ENCODE assay signal across 12 cellular contexts in the genomic region with DNA sequence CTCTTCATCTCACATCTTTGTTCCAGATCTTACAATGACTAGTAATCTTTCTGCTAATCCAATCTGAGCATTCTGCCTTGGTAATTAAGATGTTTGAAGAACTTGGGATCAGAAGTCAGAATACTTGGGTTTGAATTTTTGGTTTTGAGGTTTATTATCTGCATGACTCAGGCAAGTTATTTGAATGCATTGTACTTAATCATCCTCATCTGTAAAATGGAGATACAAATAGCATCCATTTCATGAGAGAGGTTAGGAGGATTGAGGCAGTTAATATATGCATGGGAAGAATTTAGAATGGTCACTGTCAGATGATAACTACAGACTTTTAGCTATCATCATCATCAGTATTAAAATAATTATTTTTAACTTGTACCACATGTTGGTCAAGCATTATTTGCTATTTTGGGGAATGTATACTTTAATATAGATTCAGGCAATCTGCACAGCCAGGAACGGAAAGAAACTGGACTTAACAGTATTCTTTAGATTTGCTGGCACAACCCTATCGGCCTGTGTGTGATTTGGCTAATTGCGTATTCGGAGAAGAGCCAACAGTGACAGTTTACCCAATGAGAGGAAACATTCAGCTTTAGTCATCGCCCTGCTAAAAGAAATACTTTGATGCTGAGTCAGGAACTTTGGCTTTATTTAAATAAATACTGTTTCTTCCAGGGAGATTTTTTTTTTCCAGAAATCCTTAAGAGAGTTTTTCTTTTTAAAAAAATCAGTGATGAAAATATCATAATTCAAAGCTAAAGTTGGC.
DNase-seq lines count a peak whose midpoint lies in the region; ATAC-seq and TF ChIP-seq lines count a peak whose summit lies in the region.
"Had no signal": no experiment of that assay in that cellular context is flagged by ENCODE, and none has a peak within 500 bp of the region (broad histone marks: within the 10 kb centered on the region; RNA-seq: fewer than 3 reads in every experiment).

No MANE protein-coding gene starts in this region.

- peak overlapping the region; percentile 60 for H3K4me2 ChIP-seq in smooth muscle cell

- peak overlapping the region; percentile 88 for H3K27ac ChIP-seq in smooth muscle cell (ENCODE audit: low read depth)
- H3K27ac ChIP-seq: HL-60 had no signal

- no peaks in the 10 kb centered on the region for H3K9me3 ChIP-seq in smooth muscle cell (replicated peaks; ENCODE audit: low read depth)

- no peaks in the 10 kb centered on the region for H3K79me2 ChIP-seq in smooth muscle cell (ENCODE audit: low read depth)

- peaks cover 4% of the 10 kb centered on the region for H3F3A ChIP-seq in smooth muscle cell (ENCODE audit: low read depth)

- ATAC-seq in SK-N-SH treated with all-trans-retinoic acid at 6 μM for 48 hours (peak; percentile 95), HG02763 (IDR thresholded peaks at IDR 0.05; ENCODE audit: unreplicated experiment) (no peak), GM18858 (IDR thresholded peaks at IDR 0.05; ENCODE audit: unreplicated experiment) (no peak)
- ATAC-seq: stimulated activated naive CD8-positive, alpha-beta T cell treated with anti-CD3 and anti-CD28 coated beads, Interleukin-15, Interleukin-2, amounts not matched to agents 100 U/mL and 50 U/mL, for 24 hours had no signal

- H3K36me3 ChIP-seq in smooth muscle cell (ENCODE audit: low read depth) = no peaks in the 10 kb centered on the region

- 25% methylated on average over 5 of the region's 5 CpGs for WGBS in smooth muscle cell (ENCODE audit: low lambda C conversion rate)

- H3K4me3 ChIP-seq in fibroblast of villous mesenchyme (ENCODE audit: low read depth, low read length) = no peak overlapping the region
- no peak overlapping the region for H3K4me3 ChIP-seq in smooth muscle cell

- DNase-seq in GOT3 (lab: John Stamatoyannopoulos, UW) (peak; percentile 4), fibroblast of villous mesenchyme (ENCODE audit: low read depth) (peak; percentile 80), smooth muscle cell (lab: John Stamatoyannopoulos, UW; ENCODE audit: unreplicated experiment) (no peak), KG1 (lab: John Stamatoyannopoulos, UW) (no peak)
- DNase-seq: NCI-H187 treated with DMSO at 0.1 percent for 48 hours; OCI-M1; stimulated activated CD4-positive, alpha-beta T cell treated with anti-CD3 and anti-CD28 coated beads, Interleukin-2, amount 100 ng/mL, for 24 hours; stimulated activated naive CD8-positive, alpha-beta T cell treated with anti-CD3 and anti-CD28 coated beads, Interleukin-15, Interleukin-2, amounts not matched to agents 100 U/mL and 50 U/mL, for 24 hours had no signal

- no peaks in the 10 kb centered on the region for H3K27me3 ChIP-seq in smooth muscle cell (ENCODE audit: low read depth)

- H3K4me1 ChIP-seq in smooth muscle cell (ENCODE audit: low read depth) = peaks cover 15% of the 10 kb centered on the region

- TF ChIP-seq CTCF in fibroblast of villous mesenchyme (IDR thresholded peaks at IDR 0.05; ENCODE audit: insufficient read depth, low read depth, low read length) = no peak
- no peak for TF ChIP-seq CTCF in smooth muscle cell (IDR thresholded peaks at IDR 0.05; ENCODE audit: borderline replicate concordance, insufficient read depth, poor library complexity, severe bottlenecking)

- H4K20me1 ChIP-seq in smooth muscle cell (ENCODE audit: low read depth) = no peaks in the 10 kb centered on the region

- H3K9ac ChIP-seq in smooth muscle cell (ENCODE audit: low read depth) = no peak overlapping the region

- no peak overlapping the region for H2AFZ ChIP-seq in smooth muscle cell (ENCODE audit: low read depth)

TF ChIP-seq in SK-N-SH treated with all-trans-retinoic acid at 6 μM for 48 hours, 23 proteins besides CTCF, POLR2A, EP300 and RAD21:
- TF ChIP-seq PPARA (CRISPR knock-in tag; IDR thresholded peaks at IDR 0.05; ENCODE audit: borderline replicate concordance) = no peak
- TF ChIP-seq ISL1 (CRISPR knock-in tag; IDR thresholded peaks at IDR 0.05) = peak; percentile 40; the same call in 1 of the 2 replicates

Comparison
In these comparisons a context has a peak if more than half of its experiments do, and no peak if none do; other contexts are left out.
1. DNase-seq: peak in GOT3 (single experiment) and fibroblast of villous mesenchyme (single experiment); none in smooth muscle cell (single experiment) and KG1 (single experiment).